In the genomic region with DNA sequence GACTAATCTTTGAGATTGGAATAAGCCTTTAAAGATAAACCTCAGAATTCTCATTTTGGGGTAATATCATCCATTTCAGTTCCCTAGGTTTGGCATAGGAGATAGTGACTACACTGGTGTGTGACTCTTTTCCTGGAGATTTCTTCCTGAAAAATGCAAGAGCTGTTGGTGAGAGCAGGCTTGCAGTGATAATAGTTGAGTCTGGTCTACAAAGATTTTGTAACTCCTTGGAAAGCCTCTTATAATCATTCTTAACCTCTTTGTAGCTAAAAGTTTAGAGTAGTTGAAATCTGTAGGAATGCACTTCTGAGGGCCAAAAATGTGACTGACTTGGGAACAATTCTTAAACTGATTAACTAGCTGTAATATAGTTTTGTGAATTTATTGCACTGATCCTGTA, we compare ENCODE assay signal across 26 cellular contexts. TPM values are rescaled to one million over a fixed set of nuclear protein-coding genes. Genes with fewer than 3 reads are reported as not detected.
"Had no signal": no experiment of that assay in that cellular context is flagged by ENCODE, and none has a peak within 500 bp of the region (broad histone marks: within the 10 kb centered on the region; RNA-seq: fewer than 3 reads in every experiment).

No MANE protein-coding gene starts in this region.

- H3K36me3 Mint-ChIP-seq: memory B cell; stimulated activated effector memory CD8-positive, alpha-beta T cell treated with anti-CD3 and anti-CD28 coated beads, Interleukin-12 subunit alpha, Interleukin-12 subunit beta, amount 100 ng/mL, for 72 hours had no signal

- H3K4me1 ChIP-seq: ascending aorta, colonic mucosa, esophagus muscularis mucosa, parathyroid adenoma, tibial artery had no signal

- H2AFZ ChIP-seq: parathyroid adenoma had no signal

- ATAC-seq: activated naive CD8-positive, alpha-beta T cell treated with anti-CD3 and anti-CD28 coated beads, Interleukin-2, amount 50 U/mL, for 24 hours; effector memory CD8-positive, alpha-beta T cell; left cardiac atrium; stimulated activated effector memory CD8-positive, alpha-beta T cell treated with anti-CD3 and anti-CD28 coated beads, Interleukin-12 subunit alpha, Interleukin-12 subunit beta, amount 100 ng/mL, for 72 hours; stimulated activated naive CD8-positive, alpha-beta T cell treated with anti-CD3 and anti-CD28 coated beads, Interleukin-15, amount 100 ng/mL, for 72 hours; T-helper 17 cell had no signal

- H3K4me3 ChIP-seq: ascending aorta, colonic mucosa, dorsolateral prefrontal cortex, esophagus muscularis mucosa, mucosa of descending colon, tibial artery had no signal

- H3K4me3 Mint-ChIP-seq: activated CD4-positive, alpha-beta memory T cell treated with anti-CD3 and anti-CD28 coated beads, Interleukin-2, amount 10 ng/mL, durations not matched to agents 7 days and 5 days; activated naive CD8-positive, alpha-beta T cell treated with anti-CD3 and anti-CD28 coated beads, Interleukin-2, amount 50 U/mL, for 24 hours; effector memory CD8-positive, alpha-beta T cell; memory B cell; stimulated activated effector memory CD8-positive, alpha-beta T cell treated with anti-CD3 and anti-CD28 coated beads, Interleukin-12 subunit alpha, Interleukin-12 subunit beta, amount 100 ng/mL, for 72 hours; stimulated activated naive CD8-positive, alpha-beta T cell treated with anti-CD3 and anti-CD28 coated beads, Interleukin-15, amount 100 ng/mL, for 72 hours; T-helper 17 cell had no signal

- H3K9ac ChIP-seq: parathyroid adenoma had no signal

- H3K27me3 ChIP-seq: ascending aorta, colonic mucosa, dorsolateral prefrontal cortex, esophagus muscularis mucosa, tibial artery had no signal

- H3K27ac Mint-ChIP-seq: activated CD4-positive, alpha-beta memory T cell treated with anti-CD3 and anti-CD28 coated beads, Interleukin-2, amount 10 ng/mL, durations not matched to agents 7 days and 5 days; activated naive CD8-positive, alpha-beta T cell treated with anti-CD3 and anti-CD28 coated beads, Interleukin-2, amount 50 U/mL, for 24 hours; effector memory CD8-positive, alpha-beta T cell; memory B cell; stimulated activated effector memory CD8-positive, alpha-beta T cell treated with anti-CD3 and anti-CD28 coated beads, Interleukin-12 subunit alpha, Interleukin-12 subunit beta, amount 100 ng/mL, for 72 hours; stimulated activated naive CD8-positive, alpha-beta T cell treated with anti-CD3 and anti-CD28 coated beads, Interleukin-15, amount 100 ng/mL, for 72 hours; T-helper 17 cell had no signal

- H3K27ac ChIP-seq: ascending aorta, colonic mucosa, dorsolateral prefrontal cortex, esophagus muscularis mucosa, parathyroid adenoma, tibial artery had no signal

- H3K9me3 Mint-ChIP-seq: activated CD4-positive, alpha-beta memory T cell treated with anti-CD3 and anti-CD28 coated beads, Interleukin-2, amount 10 ng/mL, durations not matched to agents 7 days and 5 days; activated naive CD8-positive, alpha-beta T cell treated with anti-CD3 and anti-CD28 coated beads, Interleukin-2, amount 50 U/mL, for 24 hours; memory B cell; stimulated activated effector memory CD8-positive, alpha-beta T cell treated with anti-CD3 and anti-CD28 coated beads, Interleukin-12 subunit alpha, Interleukin-12 subunit beta, amount 100 ng/mL, for 72 hours had no signal

- H3K79me2 ChIP-seq: parathyroid adenoma had no signal

- DNase-seq: activated CD4-positive, alpha-beta memory T cell treated with anti-CD3 and anti-CD28 coated beads, Interleukin-2, amount 10 ng/mL, durations not matched to agents 7 days and 5 days; activated CD4-positive, alpha-beta T cell treated with anti-CD3 and anti-CD28 coated beads for 48 hours; activated CD4-positive, CD25-positive, alpha-beta regulatory T cell; activated gamma-delta T cell; activated naive CD4-positive, alpha-beta T cell treated with anti-CD3 and anti-CD28 coated beads, Interleukin-2, amount 50 U/mL, for 16 hours; activated naive CD8-positive, alpha-beta T cell treated with anti-CD3 and anti-CD28 coated beads, Interleukin-2, amount 50 U/mL, for 24 hours; central memory CD4-positive, alpha-beta T cell; colonic mucosa; dorsolateral prefrontal cortex; effector memory CD8-positive, alpha-beta T cell; glutamatergic neuron; hypothalamus; islet precursor cell; left cardiac atrium; mucosa of descending colon; nucleus accumbens; stimulated activated CD4-positive, alpha-beta T cell treated with anti-CD3 and anti-CD28 coated beads, Interleukin-2, amount 100 ng/mL, for 24 hours; stimulated activated naive CD8-positive, alpha-beta T cell treated with anti-CD3 and anti-CD28 coated beads, Interleukin-15, amount 100 ng/mL, for 72 hours; SW 1271; T-helper 17 cell; tibial artery had no signal

- H3K4me1 Mint-ChIP-seq: activated CD4-positive, alpha-beta memory T cell treated with anti-CD3 and anti-CD28 coated beads, Interleukin-2, amount 10 ng/mL, durations not matched to agents 7 days and 5 days; activated naive CD8-positive, alpha-beta T cell treated with anti-CD3 and anti-CD28 coated beads, Interleukin-2, amount 50 U/mL, for 24 hours; memory B cell; stimulated activated effector memory CD8-positive, alpha-beta T cell treated with anti-CD3 and anti-CD28 coated beads, Interleukin-12 subunit alpha, Interleukin-12 subunit beta, amount 100 ng/mL, for 72 hours; stimulated activated naive CD8-positive, alpha-beta T cell treated with anti-CD3 and anti-CD28 coated beads, Interleukin-15, amount 100 ng/mL, for 72 hours; T-helper 17 cell had no signal

- H3K27me3 Mint-ChIP-seq: activated CD4-positive, alpha-beta memory T cell treated with anti-CD3 and anti-CD28 coated beads, Interleukin-2, amount 10 ng/mL, durations not matched to agents 7 days and 5 days; effector memory CD8-positive, alpha-beta T cell; memory B cell; stimulated activated naive CD8-positive, alpha-beta T cell treated with anti-CD3 and anti-CD28 coated beads, Interleukin-15, amount 100 ng/mL, for 72 hours had no signal

- H3K36me3 ChIP-seq: ascending aorta, colonic mucosa, esophagus muscularis mucosa, tibial artery had no signal

- H3K9me3 ChIP-seq: ascending aorta, colonic mucosa, esophagus muscularis mucosa, mucosa of descending colon, tibial artery had no signal

RNA-seq across cellular contexts. Expression of gene RANBP17, which starts 23.5 kb away (rescaled TPM):
- total RNA-seq: activated CD4-positive, alpha-beta memory T cell treated with anti-CD3 and anti-CD28 coated beads, Interleukin-2, amount 10 ng/mL, durations not matched to agents 7 days and 5 days; T-helper 17 cell had no signal
